Comparison of ENCODE assay signal across 8 cellular contexts in genomic region chr18:47175283-47175894, GRCh38. TPM values are rescaled to one million over a fixed set of nuclear protein-coding genes. Genes with fewer than 3 reads are reported as not detected.
DNase-seq lines count a peak whose midpoint lies in the region; ATAC-seq, FAIRE-seq and TF ChIP-seq lines count a peak whose summit lies in the region.

No MANE protein-coding gene starts in this region.

- H3K4me1 ChIP-seq in kidney (ENCODE audit: control insufficient read depth in 1 of 2, insufficient read depth in 1 of 2, low read depth in 1 of 2, low read length in 2 of 2), result peaks cover 7 to 12% of the 10 kb centered on the region in 2 donors
- H3K4me1 ChIP-seq in uterus, result peaks cover 0 to 6% of the 10 kb centered on the region in 2 donors

- H3K36me3 ChIP-seq in kidney (ENCODE audit: control insufficient read depth in 1 of 2, insufficient read depth in 2 of 2, low read length in 2 of 2), result no peaks in the 10 kb centered on the region
- no peaks in the 10 kb centered on the region for H3K36me3 ChIP-seq in uterus

- no peaks in the 10 kb centered on the region for H3K9me3 Mint-ChIP-seq in activated naive CD8-positive, alpha-beta T cell (ENCODE audit: low read depth)

- ATAC-seq in GM18502 (IDR thresholded peaks at IDR 0.05; ENCODE audit: poor library complexity, unreplicated experiment) (peak; percentile 20), HG03045 (IDR thresholded peaks at IDR 0.05; ENCODE audit: unreplicated experiment) (peak; percentile 23)

- FAIRE-seq in kidney (lab: Jason Lieb, UNC), result no peak

- in situ Hi-C loops in KBM-7 (cut with MboI; ENCODE audit: low pct_unique_long_range_greater_than_20kb, low sequenced_read_pairs), result no loop called here

- H3K4me1 Mint-ChIP-seq in activated naive CD8-positive, alpha-beta T cell (ENCODE audit: low read depth), result peaks cover 12% of the 10 kb centered on the region

- no peak for TF ChIP-seq POLR2A in uterus (IDR thresholded peaks at IDR 0.05)

- H3K27ac ChIP-seq in kidney (ENCODE audit: low read depth in 2 of 2, low read length in 2 of 2) (peak overlapping the region; percentile 73 to 83), uterus (peak overlapping the region; percentile 61 to 75)

- peak overlapping the region; percentile 81 for H3K27ac Mint-ChIP-seq in activated naive CD8-positive, alpha-beta T cell

- no peak overlapping the region for H3K4me3 Mint-ChIP-seq in activated naive CD8-positive, alpha-beta T cell

- H3K27me3 ChIP-seq in uterus, result no peaks in the 10 kb centered on the region

- H3K9me3 ChIP-seq in kidney (ENCODE audit: control insufficient read depth in 1 of 2, low read length in 2 of 2), result no peaks in the 10 kb centered on the region
- no peaks in the 10 kb centered on the region for H3K9me3 ChIP-seq in uterus

- peak overlapping the region; percentile 77 to 84 for H3K9ac ChIP-seq in kidney (ENCODE audit: low read length in 2 of 2)

- intact Hi-C loops in kidney (cut with DNase I), result no loop called here
- intact Hi-C loops in uterus (cut with DNase I; ENCODE audit: low total_unique reads), result no loop called here

- H3K4me3 ChIP-seq in kidney (ENCODE audit: low read length in 2 of 2) (peak overlapping the region; percentile 91 to 92), uterus (peak overlapping the region; percentile 87 to 96)

- no peaks in the 10 kb centered on the region for H3K27me3 Mint-ChIP-seq in activated naive CD8-positive, alpha-beta T cell

- DNase-seq in kidney, result no peak
- no peak for DNase-seq in uterus
- DNase-seq in KBM-7, result no peak
- no peak for DNase-seq in stimulated activated CD4-positive, alpha-beta T cell treated with anti-CD3 and anti-CD28 coated beads, Interleukin-12 subunit alpha, Interleukin-12 subunit beta, amount 100 ng/mL, for 4 hours
- no peak for DNase-seq in NCI-H2107 (lab: John Stamatoyannopoulos, UW)

- H3K36me3 Mint-ChIP-seq in activated naive CD8-positive, alpha-beta T cell, result no peaks in the 10 kb centered on the region

- TF ChIP-seq CTCF in kidney (IDR thresholded peaks at IDR 0.05; ENCODE audit: borderline replicate concordance, extremely low read depth, insufficient read depth) (no peak), uterus (IDR thresholded peaks at IDR 0.05) (no peak)

RNA-seq across cellular contexts. Expression of gene IER3IP1, which starts 0.8 kb away (rescaled TPM):
- total RNA-seq in kidney, result 14.4 TPM
- polyA plus RNA-seq in kidney (ENCODE audit: insufficient read depth, low read depth, low replicate concordance), result 31.9 TPM
- total RNA-seq in uterus, result 10 to 100 TPM; 10.6 to 27.9 (median 12.8) TPM

RNA-seq across cellular contexts. Expression of gene HDHD2, which starts 25.1 kb away (rescaled TPM):
- 41.0 TPM for total RNA-seq in kidney
- 46.2 TPM for polyA plus RNA-seq in kidney (ENCODE audit: insufficient read depth, low read depth, low replicate concordance)
- 10 to 100 TPM in 3 of 4 donors, 1 to 10 TPM in 1; 8.8 to 57.7 (median 21.9) TPM for total RNA-seq in uterus
